In the genomic region with DNA sequence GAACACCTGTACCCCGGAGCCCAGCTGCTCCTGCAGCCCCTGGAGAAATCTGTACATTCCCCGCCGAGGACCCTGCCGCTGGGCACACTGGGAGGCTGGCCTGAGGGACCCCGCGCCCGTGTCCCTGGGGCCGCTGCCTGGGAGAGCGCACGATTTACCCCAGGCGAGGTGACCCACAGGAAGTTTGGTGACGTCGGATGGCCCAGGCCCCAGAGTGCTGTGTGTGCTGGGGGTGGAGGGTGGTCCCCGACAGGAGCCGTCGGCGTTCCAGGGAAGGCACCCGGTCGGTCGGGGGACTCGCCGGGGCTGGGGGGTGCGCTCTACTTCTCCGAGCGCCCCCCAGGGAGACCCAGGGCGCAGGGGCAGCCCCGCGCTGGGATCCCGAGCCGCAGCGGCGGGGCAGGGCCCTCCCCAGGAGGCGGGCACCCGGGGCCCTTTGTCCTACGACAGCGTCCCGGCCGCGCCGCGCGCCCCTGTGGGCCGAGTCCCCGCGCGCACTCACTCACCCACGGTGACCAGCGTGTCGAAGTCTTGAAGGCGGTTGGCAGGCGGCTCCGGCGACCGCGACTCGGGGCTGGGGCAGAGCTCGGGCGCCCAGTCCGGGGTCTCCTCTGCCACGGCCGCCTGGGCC, we compare ENCODE assay signal across 8 cellular contexts.
DNase-seq lines count a peak whose midpoint lies in the region; ATAC-seq and TF ChIP-seq lines count a peak whose summit lies in the region.
"Not testable (repeated sequence)": the region's sequence is repeated elsewhere in the genome, so short reads cannot be mapped to it uniquely, and the experiment has no call there.

No MANE protein-coding gene starts in this region.

- not testable (repeated sequence) for DNase-seq in activated naive CD4-positive, alpha-beta T cell treated with anti-CD3 and anti-CD28 coated beads, Interleukin-2, amount 50 U/mL, for 72 hours (ENCODE audit: low spot score in 2 of 2); lower lobe of right lung

- not testable (repeated sequence) for H3K9me3 Mint-ChIP-seq in activated naive CD4-positive, alpha-beta T cell treated with anti-CD3 and anti-CD28 coated beads, Interleukin-2, amount 50 U/mL, for 72 hours

- not testable (repeated sequence) for H3K4me3 ChIP-seq in lower lobe of right lung

- not testable (repeated sequence) for H3K27ac ChIP-seq in lower lobe of right lung

- ATAC-seq in GM18508 (IDR thresholded peaks at IDR 0.05; ENCODE audit: insufficient read depth, unreplicated experiment) (peak; percentile 24), GM19372 (IDR thresholded peaks at IDR 0.05; ENCODE audit: low read depth, unreplicated experiment) (peak; percentile 44), GM21576 (IDR thresholded peaks at IDR 0.05; ENCODE audit: unreplicated experiment) (peak; percentile 36), HG02798 (IDR thresholded peaks at IDR 0.05; ENCODE audit: poor library complexity, unreplicated experiment) (peak; percentile 43), HG03095 (IDR thresholded peaks at IDR 0.05; ENCODE audit: unreplicated experiment) (peak; percentile 38), HG03469 (IDR thresholded peaks at IDR 0.05; ENCODE audit: unreplicated experiment) (peak; percentile 18), lower lobe of right lung (peak; percentile 23 to 71)
- peak; percentile 40 to 47 for ATAC-seq in activated naive CD4-positive, alpha-beta T cell treated with anti-CD3 and anti-CD28 coated beads, Interleukin-2, amount 50 U/mL, for 72 hours

- not testable (repeated sequence) for H3K4me1 ChIP-seq in lower lobe of right lung

- intact Hi-C loops in lower lobe of right lung (cut with DNase I) = not testable (repeated sequence)

- H3K36me3 ChIP-seq in lower lobe of right lung = not testable (repeated sequence)

- not testable (repeated sequence) for H3K27me3 ChIP-seq in lower lobe of right lung (ENCODE audit: low read depth)

- not testable (repeated sequence) for H3K9me3 ChIP-seq in lower lobe of right lung

- H3K36me3 Mint-ChIP-seq in activated naive CD4-positive, alpha-beta T cell treated with anti-CD3 and anti-CD28 coated beads, Interleukin-2, amount 50 U/mL, for 72 hours = not testable (repeated sequence)

- not testable (repeated sequence) for H3K27ac Mint-ChIP-seq in activated naive CD4-positive, alpha-beta T cell treated with anti-CD3 and anti-CD28 coated beads, Interleukin-2, amount 50 U/mL, for 72 hours

- TF ChIP-seq CTCF in lower lobe of right lung (IDR thresholded peaks at IDR 0.05) = not testable (repeated sequence)
